Comparison of ENCODE assay signal across 10 cellular contexts in the genomic region with DNA sequence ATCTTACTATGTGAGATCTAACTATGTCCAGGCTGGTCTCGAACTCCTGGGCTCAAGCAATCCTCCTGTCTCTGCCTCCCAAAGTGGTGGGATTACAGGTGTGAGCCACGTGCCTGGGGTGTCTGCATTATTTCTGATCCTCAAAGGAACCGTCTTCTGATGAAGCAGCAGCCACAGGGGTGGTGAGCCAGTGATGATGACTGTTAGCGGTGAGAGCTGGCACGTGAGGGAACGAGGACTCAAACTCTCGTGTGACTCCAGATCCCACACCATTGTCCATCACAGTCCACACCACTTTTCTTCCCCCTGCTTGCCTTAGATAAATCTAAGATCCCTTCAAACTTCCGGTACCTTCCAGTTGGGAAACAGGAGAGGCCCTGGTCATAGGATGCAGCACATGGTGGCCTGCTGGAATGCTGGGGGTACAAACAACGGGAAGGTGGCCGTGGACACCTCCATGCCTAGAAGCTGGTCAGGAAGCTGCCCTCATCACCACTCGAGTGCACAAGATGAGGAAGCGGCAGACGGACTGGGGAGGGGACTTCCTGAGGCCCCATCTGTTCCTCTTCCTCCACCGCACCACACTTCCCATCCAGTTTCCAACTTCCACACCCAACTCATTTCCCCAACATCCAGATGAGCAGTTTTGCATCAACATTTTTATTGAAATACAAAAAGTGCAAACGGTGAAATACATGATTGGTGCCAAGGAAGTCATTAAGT. TPM values are rescaled to one million over a fixed set of nuclear protein-coding genes. Genes with fewer than 3 reads are reported as not detected.
DNase-seq lines count a peak whose midpoint lies in the region; ATAC-seq, FAIRE-seq and TF ChIP-seq lines count a peak whose summit lies in the region.
"Had no signal": no experiment of that assay in that cellular context is flagged by ENCODE, and none has a peak within 500 bp of the region (broad histone marks: within the 10 kb centered on the region; RNA-seq: fewer than 3 reads in every experiment).

No MANE protein-coding gene starts in this region.

- no peaks in the 10 kb centered on the region for H3K9me3 ChIP-seq in Caco-2
- no peaks in the 10 kb centered on the region for H3K9me3 ChIP-seq in OCI-LY1 (ENCODE audit: low read length)
- H3K9me3 ChIP-seq in pancreas = no peaks in the 10 kb centered on the region
- no peaks in the 10 kb centered on the region for H3K9me3 ChIP-seq in effector memory CD4-positive, alpha-beta T cell (ENCODE audit: control insufficient read depth, low read length)

- intact Hi-C loops in Caco-2 (cut with micrococcal nuclease; ENCODE audit: unreplicated experiment) (no loop called here), pancreas (cut with DNase I) (no loop called here)

- H3K36me3 Mint-ChIP-seq in Caco-2 (ENCODE audit: insufficient read depth, unreplicated experiment) (peaks cover 46% of the 10 kb centered on the region), endothelial cell (ENCODE audit: low read depth, unreplicated experiment) (peaks cover 35% of the 10 kb centered on the region)

- no peaks in the 10 kb centered on the region for H3K27me3 Mint-ChIP-seq in Caco-2 (ENCODE audit: insufficient read depth, unreplicated experiment)
- H3K27me3 Mint-ChIP-seq in endothelial cell (ENCODE audit: unreplicated experiment) = peaks cover 14% of the 10 kb centered on the region

- H3K9me3 Mint-ChIP-seq in Caco-2 (ENCODE audit: unreplicated experiment) = no peaks in the 10 kb centered on the region
- H3K9me3 Mint-ChIP-seq in endothelial cell (ENCODE audit: unreplicated experiment) = no peaks in the 10 kb centered on the region

- H3K4me3 ChIP-seq in Caco-2 (ENCODE audit: low read depth, low read length) (no peak overlapping the region), OCI-LY1 (ENCODE audit: low read depth, low read length, poor library complexity, severe bottlenecking) (no peak overlapping the region), pancreas (no peak overlapping the region)
- no peak overlapping the region for H3K4me3 ChIP-seq in effector memory CD4-positive, alpha-beta T cell (ENCODE audit: insufficient read depth, low read depth, low read length, poor library complexity, severe bottlenecking)

- no peaks in the 10 kb centered on the region for H3F3A ChIP-seq in OCI-LY1 (ENCODE audit: insufficient read depth, low read length)

- CTCF ChIA-PET in Caco-2 (lab: Charles Lee) = no interaction called here

- H4K20me1 ChIP-seq in OCI-LY1 (ENCODE audit: insufficient read depth, low read length) = no peaks in the 10 kb centered on the region

- H3K4me2 ChIP-seq in OCI-LY1 (ENCODE audit: low read length) = no peak overlapping the region

- no peak for FAIRE-seq in pancreas (lab: Jason Lieb, UNC)

- no peaks in the 10 kb centered on the region for H3K9me2 ChIP-seq in OCI-LY1 (ENCODE audit: low read depth, low read length)

- no peaks in the 10 kb centered on the region for H3K79me2 ChIP-seq in OCI-LY1 (ENCODE audit: insufficient read depth, low read length)

- H3K4me1 ChIP-seq in Caco-2 (peaks cover 22% of the 10 kb centered on the region), OCI-LY1 (ENCODE audit: insufficient read depth, low read length, severe bottlenecking) (peaks cover 31% of the 10 kb centered on the region), pancreas (peaks cover 19 to 30% (median 27%) of the 10 kb centered on the region in 3 donors)
- H3K4me1 ChIP-seq in effector memory CD4-positive, alpha-beta T cell (ENCODE audit: control insufficient read depth, insufficient read depth, low read length, poor library complexity, severe bottlenecking) = peaks cover 54% of the 10 kb centered on the region

- H3K27me3 ChIP-seq in Caco-2 (replicated peaks; ENCODE audit: control insufficient read depth, insufficient read depth, low read length) (no peaks in the 10 kb centered on the region), OCI-LY1 (ENCODE audit: insufficient read depth, low read length) (no peaks in the 10 kb centered on the region), pancreas (no peaks in the 10 kb centered on the region)
- no peaks in the 10 kb centered on the region for H3K27me3 ChIP-seq in effector memory CD4-positive, alpha-beta T cell (replicated peaks; ENCODE audit: control insufficient read depth, insufficient read depth, low read length, poor library complexity, severe bottlenecking)

- peaks cover 12% of the 10 kb centered on the region for H3K4me1 Mint-ChIP-seq in Caco-2 (ENCODE audit: low read depth, unreplicated experiment)
- H3K4me1 Mint-ChIP-seq in endothelial cell (ENCODE audit: unreplicated experiment) = peaks cover 39% of the 10 kb centered on the region

- H3K27ac ChIP-seq in OCI-LY1 (ENCODE audit: low read depth, low read length, poor library complexity, severe bottlenecking) = peak overlapping the region; percentile 29
- H3K27ac ChIP-seq in pancreas = peak overlapping the region; percentile 60 to 91 (median 74)
- no peak overlapping the region for H3K27ac ChIP-seq in effector memory CD4-positive, alpha-beta T cell (ENCODE audit: insufficient read depth, low read length, poor library complexity, severe bottlenecking)

- BruUV-seq in Caco-2 (replicated peaks; lab: Mats Ljungman, UMichigan) = no TSS peak

- ATAC-seq in pancreas (no peak), HG03108 (IDR thresholded peaks at IDR 0.05; ENCODE audit: unreplicated experiment) (no peak), GM18858 (IDR thresholded peaks at IDR 0.05; ENCODE audit: unreplicated experiment) (no peak), HG03354 (IDR thresholded peaks at IDR 0.05; ENCODE audit: poor library complexity, severe bottlenecking, unreplicated experiment) (no peak)

- no peak for DNase-seq in Caco-2
- peak; percentile 24 for DNase-seq in endothelial cell (ENCODE audit: low spot score)
- DNase-seq in pancreas = peak in 1 of 6 donors; percentile 32
- DNase-seq in effector memory CD4-positive, alpha-beta T cell = no peak
- DNase-seq: stimulated activated CD4-positive, alpha-beta T cell treated with anti-CD3 and anti-CD28 coated beads, Interleukin-2, amount 100 ng/mL, for 48 hours had no signal

- TF ChIP-seq CTCF in Caco-2 (IDR thresholded peaks at IDR 0.05; ENCODE audit: insufficient read depth in 1 of 2, low read depth in 1 of 2, low read length in 1 of 2, severe bottlenecking in 1 of 2, unreplicated experiment in 1 of 2) = no peak
- no peak for TF ChIP-seq CTCF in OCI-LY1 (IDR thresholded peaks at IDR 0.05; ENCODE audit: low read length)
- TF ChIP-seq CTCF in endothelial cell (IDR thresholded peaks at IDR 0.05; ENCODE audit: unreplicated experiment) = no peak
- TF ChIP-seq CTCF in pancreas (IDR thresholded peaks at IDR 0.05) = no peak

- no peak overlapping the region for H2AFZ ChIP-seq in OCI-LY1 (ENCODE audit: low read length)

- H3K36me3 ChIP-seq in Caco-2 (ENCODE audit: control insufficient read depth, insufficient read depth, low read length) (peaks cover 4% of the 10 kb centered on the region), OCI-LY1 (ENCODE audit: insufficient read depth, low read length) (peaks cover 53% of the 10 kb centered on the region; the same call in 1 of the 2 replicates), pancreas (peaks cover 5 to 42% (median 33%) of the 10 kb centered on the region in 3 donors)
- H3K36me3 ChIP-seq in effector memory CD4-positive, alpha-beta T cell (ENCODE audit: control insufficient read depth, insufficient read depth, low read length) = peaks cover 56% of the 10 kb centered on the region

- H3K27ac Mint-ChIP-seq in Caco-2 (ENCODE audit: unreplicated experiment) (peak overlapping the region; percentile 2), endothelial cell (ENCODE audit: unreplicated experiment) (peak overlapping the region; percentile 91)

- H3K4me3 Mint-ChIP-seq in Caco-2 (ENCODE audit: unreplicated experiment) = no peak overlapping the region
- H3K4me3 Mint-ChIP-seq in endothelial cell (ENCODE audit: unreplicated experiment) = peak overlapping the region; percentile 26

- POLR2A ChIA-PET in Caco-2 (lab: Charles Lee) = interaction anchor here (0.7 kb wide), 1 partner anchor 126 kb away, joined by 11 read pairs; no protein-coding TSS in a partner anchor

- 88 to 89% methylated on average over 15 of the region's 15 CpGs for WGBS in pancreas, 2 donors

- H3K9ac ChIP-seq in OCI-LY1 (ENCODE audit: low read length) = no peak overlapping the region

RNA-seq across cellular contexts. Expression of gene ARHGAP1, which starts 23.8 kb away (rescaled TPM):
- total RNA-seq in Caco-2 (2022) = 67.1 and 73.0 TPM in 2 replicates
- total RNA-seq in endothelial cell (ENCODE audit: unreplicated experiment) = 69.5 TPM
- total RNA-seq in pancreas = 10 to 100 TPM; 22.2 to 51.1 (median 32.0) TPM
- polyA plus RNA-seq in pancreas = 10 to 100 TPM; 18.7 to 30.2 TPM

RNA-seq across cellular contexts. Expression of gene ZNF408, which starts 24.2 kb away (rescaled TPM):
- 17.6 and 23.3 TPM in 2 replicates for total RNA-seq in Caco-2 (2022)
- 23.2 TPM for total RNA-seq in endothelial cell (ENCODE audit: unreplicated experiment)
- 1 to 10 TPM; 2.8 to 5.6 (median 4.1) TPM for total RNA-seq in pancreas
- 1 to 10 TPM; 6.7 to 7.8 TPM for polyA plus RNA-seq in pancreas

RNA-seq across cellular contexts. Expression of gene F2, which starts 42.4 kb away (rescaled TPM):
- total RNA-seq in Caco-2 (2022) (51.8 and 60.0 TPM in 2 replicates), endothelial cell (ENCODE audit: unreplicated experiment) (4.4 TPM), pancreas (under 1 TPM in 2 of 6 donors, not detected in 4; 0.16 to 0.76 TPM)
- polyA plus RNA-seq in pancreas = under 1 TPM; 0.08 to 0.19 TPM
- total RNA-seq: G401 had no signal

RNA-seq across cellular contexts. Expression of gene ATG13, which starts 59.2 kb away (rescaled TPM):
- total RNA-seq in Caco-2 (2022) (75.9 and 101 TPM in 2 replicates), endothelial cell (ENCODE audit: unreplicated experiment) (85.6 TPM), pancreas (10 to 100 TPM; 34.0 to 59.6 (median 41.9) TPM)
- polyA plus RNA-seq in pancreas = 10 to 100 TPM; 27.5 to 28.5 TPM

RNA-seq across cellular contexts. Expression of gene HARBI1, which starts 59.6 kb away (rescaled TPM):
- total RNA-seq in Caco-2 (2022) = 7.6 and 9.1 TPM in 2 replicates
- total RNA-seq in endothelial cell (ENCODE audit: unreplicated experiment) = 6.1 TPM
- total RNA-seq in pancreas = 1 to 10 TPM; 1.7 to 2.6 (median 2.2) TPM
- 1 to 10 TPM; 2.0 TPM for polyA plus RNA-seq in pancreas
